ENCODE assay signal across 8 cellular contexts in the genomic region with DNA sequence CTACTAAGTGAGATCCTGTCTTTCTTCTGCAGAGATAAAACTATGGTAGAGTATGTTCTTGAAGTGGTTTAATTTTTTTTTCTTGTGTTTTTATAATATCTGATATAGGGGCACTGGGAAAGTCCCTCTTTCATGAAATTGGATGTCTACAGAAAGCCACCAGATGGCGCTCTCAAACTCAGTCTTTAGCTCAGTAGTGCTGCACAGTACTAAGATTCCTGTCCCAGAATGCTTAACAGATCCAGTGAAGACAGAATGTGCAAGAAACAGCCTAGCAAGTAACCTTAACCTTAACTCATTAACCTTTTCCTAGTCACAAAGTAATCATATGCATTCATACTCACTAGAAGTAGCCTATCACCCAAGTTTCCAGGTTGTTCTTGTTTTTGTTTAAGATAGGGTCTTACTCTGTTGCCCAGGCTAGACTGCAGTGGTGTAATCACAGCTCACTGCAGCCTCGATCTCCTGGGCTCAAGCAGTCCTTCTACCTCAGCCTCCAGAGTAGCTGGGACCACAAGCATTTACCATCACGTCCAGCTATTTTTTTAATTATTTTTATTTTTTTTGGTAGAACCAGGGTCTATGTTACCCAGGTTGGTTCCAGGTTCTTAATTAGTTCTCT. TPM values are rescaled to one million over a fixed set of nuclear protein-coding genes. Genes with fewer than 3 reads are reported as not detected.
DNase-seq lines count a peak whose midpoint lies in the region; ATAC-seq and TF ChIP-seq lines count a peak whose summit lies in the region.

No MANE protein-coding gene starts in this region.

- no peak overlapping the region for H3K27ac Mint-ChIP-seq in activated T-cell treated with anti-CD3 and anti-CD28 coated beads, Interleukin-2, amount 50 U/mL, for 24 hours
- no peak overlapping the region for H3K27ac Mint-ChIP-seq in neural progenitor cell

- CTCF ChIA-PET in PC-9 (lab: Charles Lee) = interaction anchor here (0.6 to 1.3 kb wide), 8 partner anchors 57 to 1667 kb away, joined by 3 to 16 read pairs (median 5); a partner anchor contains a TSS

- H3K27me3 ChIP-seq in PC-9 (ENCODE audit: insufficient read depth, low read depth) (no peaks in the 10 kb centered on the region), neural progenitor cell (no peaks in the 10 kb centered on the region)

- H2AFZ ChIP-seq in PC-9 (no peak overlapping the region), neural progenitor cell (replicated peaks) (no peak overlapping the region)

- no peaks in the 10 kb centered on the region for H4K20me1 ChIP-seq in PC-9 (ENCODE audit: insufficient read depth)
- H4K20me1 ChIP-seq in neural progenitor cell (ENCODE audit: low read depth) = peaks cover 3% of the 10 kb centered on the region

- POLR2A ChIA-PET in PC-9 (lab: Charles Lee; ENCODE audit: unreplicated experiment) = interaction anchor here (0.5 to 0.6 kb wide), 3 partner anchors 57 to 99 kb away, joined by 3 to 5 read pairs (median 3); a partner anchor contains a TSS

- H3K27me3 Mint-ChIP-seq in activated T-cell treated with anti-CD3 and anti-CD28 coated beads, Interleukin-2, amount 50 U/mL, for 24 hours = no peaks in the 10 kb centered on the region
- no peaks in the 10 kb centered on the region for H3K27me3 Mint-ChIP-seq in neural progenitor cell (ENCODE audit: insufficient read depth, low read depth)

- no peaks in the 10 kb centered on the region for H3F3A ChIP-seq in PC-9 (ENCODE audit: insufficient read depth, low read depth)
- H3F3A ChIP-seq in neural progenitor cell (ENCODE audit: low read depth) = peaks cover 18% of the 10 kb centered on the region

- no peaks in the 10 kb centered on the region for H3K9me3 Mint-ChIP-seq in activated T-cell treated with anti-CD3 and anti-CD28 coated beads, Interleukin-2, amount 50 U/mL, for 24 hours
- no peaks in the 10 kb centered on the region for H3K9me3 Mint-ChIP-seq in neural progenitor cell

- H3K9me2 ChIP-seq in PC-9 (ENCODE audit: insufficient read depth) = no peaks in the 10 kb centered on the region

- peak; percentile 59 for ATAC-seq in GM18867 (IDR thresholded peaks at IDR 0.05; ENCODE audit: unreplicated experiment)

- H3K27ac ChIP-seq in PC-9 (no peak overlapping the region), neural progenitor cell (no peak overlapping the region)

- no peaks in the 10 kb centered on the region for H3K36me3 ChIP-seq in PC-9 (ENCODE audit: low read depth)
- H3K36me3 ChIP-seq in neural progenitor cell = peaks cover 6% of the 10 kb centered on the region

- intact Hi-C loops in PC-9 (cut with micrococcal nuclease; ENCODE audit: unreplicated experiment) = loop anchor here (1.0 to 2.0 kb wide), 2 partner anchors 57 to 364 kb away; a partner anchor contains a TSS

- H3K4me3 ChIP-seq in AG10803 (ENCODE audit: low read length) (no peak overlapping the region), PC-9 (no peak overlapping the region), neural progenitor cell (no peak overlapping the region)

- peak; percentile 74 for TF ChIP-seq RAD21 in Ishikawa (IDR thresholded peaks at IDR 0.05; ENCODE audit: low read depth)

- H3K4me2 ChIP-seq in PC-9 (no peak overlapping the region), neural progenitor cell (no peak overlapping the region)

- TF ChIP-seq EP300 in Ishikawa (IDR thresholded peaks at IDR 0.05; ENCODE audit: borderline replicate concordance) = no peak

- peaks cover 39% of the 10 kb centered on the region for H3K36me3 Mint-ChIP-seq in activated T-cell treated with anti-CD3 and anti-CD28 coated beads, Interleukin-2, amount 50 U/mL, for 24 hours (ENCODE audit: low read depth)
- H3K36me3 Mint-ChIP-seq in neural progenitor cell = peaks cover 4% of the 10 kb centered on the region

- H3K4me3 Mint-ChIP-seq in activated T-cell treated with anti-CD3 and anti-CD28 coated beads, Interleukin-2, amount 50 U/mL, for 24 hours = no peak overlapping the region
- H3K4me3 Mint-ChIP-seq in neural progenitor cell = no peak overlapping the region

- peaks cover 6% of the 10 kb centered on the region for H3K4me1 Mint-ChIP-seq in activated T-cell treated with anti-CD3 and anti-CD28 coated beads, Interleukin-2, amount 50 U/mL, for 24 hours (ENCODE audit: low read depth)
- no peaks in the 10 kb centered on the region for H3K4me1 Mint-ChIP-seq in neural progenitor cell

- DNase-seq in AG10803 (ENCODE audit: low read depth) = peak; percentile 78
- DNase-seq in PC-9 = peak; percentile 22 to 39
- DNase-seq in activated T-cell treated with anti-CD3 and anti-CD28 coated beads, Interleukin-2, amount 50 U/mL, for 24 hours = peak; percentile 36
- peak; percentile 68 for DNase-seq in fibroblast of gingiva (ENCODE audit: low read depth)
- DNase-seq in neural progenitor cell (ENCODE audit: low spot score) = peak; percentile 83
- peak; percentile 94 for DNase-seq in superior temporal gyrus (ENCODE audit: extremely low spot score)

- BruUV-seq in PC-9 (replicated peaks; lab: Mats Ljungman, UMichigan) = no TSS peak

- no peak overlapping the region for H3K9ac ChIP-seq in neural progenitor cell

- H3K79me2 ChIP-seq in PC-9 (ENCODE audit: low read depth) (no peaks in the 10 kb centered on the region), neural progenitor cell (ENCODE audit: low read depth) (no peaks in the 10 kb centered on the region)

- H3K9me3 ChIP-seq in PC-9 (ENCODE audit: insufficient read depth, low read depth) = no peaks in the 10 kb centered on the region
- no peaks in the 10 kb centered on the region for H3K9me3 ChIP-seq in neural progenitor cell (ENCODE audit: low read depth)

- peak; percentile 85 for TF ChIP-seq CTCF in AG10803 (conservative IDR thresholded peaks at IDR 0.05; ENCODE audit: low read length)
- peak; percentile 79 for TF ChIP-seq CTCF in PC-9 (conservative IDR thresholded peaks at IDR 0.05)
- peak; percentile 89 for TF ChIP-seq CTCF in neural progenitor cell (IDR thresholded peaks at IDR 0.05)

- H3K4me1 ChIP-seq in PC-9 (replicated peaks; ENCODE audit: insufficient read depth) (no peaks in the 10 kb centered on the region), neural progenitor cell (peaks cover 5% of the 10 kb centered on the region)

TF ChIP-seq in Ishikawa, 13 proteins besides CTCF, POLR2A, EP300 and RAD21:
- TF ChIP-seq FOXM1 (IDR thresholded peaks at IDR 0.05; ENCODE audit: borderline replicate concordance, low read depth) (no peak), YY1 (IDR thresholded peaks at IDR 0.05; ENCODE audit: low read depth) (no peak), TEAD4 (IDR thresholded peaks at IDR 0.05) (no peak), EGR1 (IDR thresholded peaks at IDR 0.05) (no peak), TCF12 (IDR thresholded peaks at IDR 0.05; ENCODE audit: low read depth) (no peak), CEBPB (IDR thresholded peaks at IDR 0.05) (no peak), NFIC (IDR thresholded peaks at IDR 0.05) (no peak), ZBTB7A (IDR thresholded peaks at IDR 0.05; ENCODE audit: low read depth) (no peak), CREB1 (IDR thresholded peaks at IDR 0.05; ENCODE audit: low read depth) (no peak), TAF1 (IDR thresholded peaks at IDR 0.05; ENCODE audit: low read depth) (no peak)
- TF ChIP-seq, protein P1, sequence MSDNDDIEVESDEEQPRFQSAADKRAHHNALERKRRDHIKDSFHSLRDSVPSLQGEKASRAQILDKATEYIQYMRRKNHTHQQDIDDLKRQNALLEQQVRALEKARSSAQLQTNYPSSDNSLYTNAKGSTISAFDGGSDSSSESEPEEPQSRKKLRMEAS (IDR thresholded peaks at IDR 0.05) = no peak
- TF ChIP-seq, protein P2, sequence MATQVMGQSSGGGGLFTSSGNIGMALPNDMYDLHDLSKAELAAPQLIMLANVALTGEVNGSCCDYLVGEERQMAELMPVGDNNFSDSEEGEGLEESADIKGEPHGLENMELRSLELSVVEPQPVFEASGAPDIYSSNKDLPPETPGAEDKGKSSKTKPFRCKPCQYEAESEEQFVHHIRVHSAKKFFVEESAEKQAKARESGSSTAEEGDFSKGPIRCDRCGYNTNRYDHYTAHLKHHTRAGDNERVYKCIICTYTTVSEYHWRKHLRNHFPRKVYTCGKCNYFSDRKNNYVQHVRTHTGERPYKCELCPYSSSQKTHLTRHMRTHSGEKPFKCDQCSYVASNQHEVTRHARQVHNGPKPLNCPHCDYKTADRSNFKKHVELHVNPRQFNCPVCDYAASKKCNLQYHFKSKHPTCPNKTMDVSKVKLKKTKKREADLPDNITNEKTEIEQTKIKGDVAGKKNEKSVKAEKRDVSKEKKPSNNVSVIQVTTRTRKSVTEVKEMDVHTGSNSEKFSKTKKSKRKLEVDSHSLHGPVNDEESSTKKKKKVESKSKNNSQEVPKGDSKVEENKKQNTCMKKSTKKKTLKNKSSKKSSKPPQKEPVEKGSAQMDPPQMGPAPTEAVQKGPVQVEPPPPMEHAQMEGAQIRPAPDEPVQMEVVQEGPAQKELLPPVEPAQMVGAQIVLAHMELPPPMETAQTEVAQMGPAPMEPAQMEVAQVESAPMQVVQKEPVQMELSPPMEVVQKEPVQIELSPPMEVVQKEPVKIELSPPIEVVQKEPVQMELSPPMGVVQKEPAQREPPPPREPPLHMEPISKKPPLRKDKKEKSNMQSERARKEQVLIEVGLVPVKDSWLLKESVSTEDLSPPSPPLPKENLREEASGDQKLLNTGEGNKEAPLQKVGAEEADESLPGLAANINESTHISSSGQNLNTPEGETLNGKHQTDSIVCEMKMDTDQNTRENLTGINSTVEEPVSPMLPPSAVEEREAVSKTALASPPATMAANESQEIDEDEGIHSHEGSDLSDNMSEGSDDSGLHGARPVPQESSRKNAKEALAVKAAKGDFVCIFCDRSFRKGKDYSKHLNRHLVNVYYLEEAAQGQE (IDR thresholded peaks at IDR 0.05; ENCODE audit: low read depth) = no peak
- TF ChIP-seq, protein P3, sequence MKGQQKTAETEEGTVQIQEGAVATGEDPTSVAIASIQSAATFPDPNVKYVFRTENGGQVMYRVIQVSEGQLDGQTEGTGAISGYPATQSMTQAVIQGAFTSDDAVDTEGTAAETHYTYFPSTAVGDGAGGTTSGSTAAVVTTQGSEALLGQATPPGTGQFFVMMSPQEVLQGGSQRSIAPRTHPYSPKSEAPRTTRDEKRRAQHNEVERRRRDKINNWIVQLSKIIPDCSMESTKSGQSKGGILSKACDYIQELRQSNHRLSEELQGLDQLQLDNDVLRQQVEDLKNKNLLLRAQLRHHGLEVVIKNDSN (IDR thresholded peaks at IDR 0.05) = no peak

RNA-seq across cellular contexts. Expression of a gene that starts 56.7 kb away (rescaled TPM):
- 26.5 and 41.2 TPM in 2 replicates for total RNA-seq in PC-9 (2021)
- total RNA-seq in neural progenitor cell (ENCODE audit: low replicate concordance) = 34.8 and 44.8 TPM in 2 replicates

Comparison
In these comparisons a context has a peak if more than half of its experiments do, and no peak if none do; other contexts are left out.
1. DNase-seq: peak in every context shown above with its lines; median percentile 94 in superior temporal gyrus; 83 in neural progenitor cell; 78 in AG10803; 68 in fibroblast of gingiva; 36 in activated T-cell treated with anti-CD3 and anti-CD28 coated beads, Interleukin-2, amount 50 U/mL, for 24 hours; 30 in PC-9.